ENCODE assay signal across 11 cellular contexts in the genomic region with DNA sequence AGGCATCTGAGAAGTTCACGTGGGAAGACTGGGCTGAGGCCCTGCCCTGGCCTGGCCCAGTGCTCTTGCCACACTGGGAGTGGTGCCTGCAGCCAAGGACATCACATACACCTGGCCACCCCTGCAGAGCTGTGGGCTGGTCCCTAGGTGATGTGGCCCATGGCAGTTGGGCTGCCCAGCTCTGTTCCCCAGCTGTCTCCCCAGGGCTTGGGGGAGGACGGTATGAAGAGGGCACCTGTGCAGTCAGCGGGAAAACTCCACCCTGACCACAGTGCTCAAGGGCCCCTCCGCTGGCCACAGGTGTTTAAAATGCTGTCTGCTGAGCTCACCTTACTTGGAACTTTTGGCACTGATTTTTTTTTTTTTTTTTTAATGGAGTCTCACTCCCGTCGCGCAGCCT.
"Had no signal": no experiment of that assay in that cellular context is flagged by ENCODE, and none has a peak within 500 bp of the region (broad histone marks: within the 10 kb centered on the region; RNA-seq: fewer than 3 reads in every experiment).

No MANE protein-coding gene starts in this region.

- H3K9me3 Mint-ChIP-seq: neural crest cell had no signal

- H3K27me3 ChIP-seq: hepatocyte, pancreas, suprapubic skin had no signal

- H3K36me3 ChIP-seq: pancreas, suprapubic skin had no signal

- H3K27ac ChIP-seq: hepatocyte, pancreas, suprapubic skin had no signal

- H3K9me3 ChIP-seq: pancreas, suprapubic skin had no signal

- H3K4me1 Mint-ChIP-seq: neural crest cell had no signal

- ATAC-seq: activated CD8-positive, alpha-beta T cell treated with anti-CD3 and anti-CD28 coated beads, Interleukin-2, amount 10 ng/mL, durations not matched to agents 7 days and 5 days; activated T-helper 17 cell treated with anti-CD3 and anti-CD28 coated beads, Interleukin-2, amount 50 U/mL, for 72 hours; stimulated activated naive CD8-positive, alpha-beta T cell treated with anti-CD3 and anti-CD28 coated beads, Interleukin-15, Interleukin-2, amounts not matched to agents 100 U/mL and 50 U/mL, for 24 hours had no signal

- DNase-seq: activated CD8-positive, alpha-beta T cell treated with anti-CD3 and anti-CD28 coated beads, Interleukin-2, amount 10 ng/mL, durations not matched to agents 7 days and 5 days; activated naive CD4-positive, alpha-beta T cell treated with anti-CD3 and anti-CD28 coated beads, Interleukin-2, amount 50 U/mL, for 16 hours; dermis blood vessel endothelial cell; pancreas; stimulated activated CD4-positive, alpha-beta T cell treated with anti-CD3 and anti-CD28 coated beads, Interleukin-2, amount 100 ng/mL, for 48 hours; stimulated activated naive CD8-positive, alpha-beta T cell treated with anti-CD3 and anti-CD28 coated beads, Interleukin-15, Interleukin-2, amounts not matched to agents 100 U/mL and 50 U/mL, for 24 hours; T-helper 9 cell had no signal

- H3K4me3 Mint-ChIP-seq: activated CD8-positive, alpha-beta T cell treated with anti-CD3 and anti-CD28 coated beads, Interleukin-2, amount 10 ng/mL, durations not matched to agents 7 days and 5 days; neural crest cell had no signal

- H3K27ac Mint-ChIP-seq: activated CD8-positive, alpha-beta T cell treated with anti-CD3 and anti-CD28 coated beads, Interleukin-2, amount 10 ng/mL, durations not matched to agents 7 days and 5 days; activated T-helper 17 cell treated with anti-CD3 and anti-CD28 coated beads, Interleukin-2, amount 50 U/mL, for 72 hours had no signal

- H3K4me3 ChIP-seq: hepatocyte, pancreas, suprapubic skin had no signal
